In genomic region chr11:65456418-65456817, GRCh38 we compare ENCODE assay signal across 13 cellular contexts. TPM values are rescaled to one million over a fixed set of nuclear protein-coding genes. Genes with fewer than 3 reads are reported as not detected.
DNase-seq lines count a peak whose midpoint lies in the region; ATAC-seq and TF ChIP-seq lines count a peak whose summit lies in the region.
"Had no signal": no experiment of that assay in that cellular context is flagged by ENCODE, and none has a peak within 500 bp of the region (broad histone marks: within the 10 kb centered on the region; RNA-seq: fewer than 3 reads in every experiment).

No MANE protein-coding gene starts in this region.

- in situ Hi-C loops in Panc1 (cut with HindIII; ENCODE audit: low pct_unique_long_range_greater_than_20kb, low sequenced_read_pairs) = no loop called here

- H3K4me3 ChIP-seq in Panc1 (ENCODE audit: low read depth in 2 of 2, low read length in 2 of 2) = peak overlapping the region; percentile 54 to 90
- H3K4me3 ChIP-seq: thoracic aorta had no signal

- no peak for ATAC-seq in Panc1
- ATAC-seq in HG03342 (IDR thresholded peaks at IDR 0.05; ENCODE audit: unreplicated experiment) = no peak
- ATAC-seq in HG02763 (IDR thresholded peaks at IDR 0.05; ENCODE audit: unreplicated experiment) = no peak

- H3K27ac ChIP-seq in Panc1 (ENCODE audit: low read length) = peak overlapping the region; percentile 92
- H3K27ac ChIP-seq: thoracic aorta had no signal

- DNase-seq in activated naive CD4-positive, alpha-beta T cell treated with anti-CD3 and anti-CD28 coated beads, Interleukin-2, amount 10 ng/mL, durations not matched to agents 7 days and 5 days = no peak
- no peak for DNase-seq in activated naive CD4-positive, alpha-beta T cell treated with Interleukin-2 at 50 U/mL for 16 hours
- no peak for DNase-seq in Panc1 (ENCODE audit: low read depth, low spot score)
- peak; percentile 60 for DNase-seq in epidermal melanocyte (ENCODE audit: insufficient read length, low spot score)
- peak; percentile 58 for DNase-seq in superior temporal gyrus (ENCODE audit: extremely low spot score)
- no peak for DNase-seq in NCI-H2107 (lab: John Stamatoyannopoulos, UW)
- DNase-seq: amniotic stem cell, C1 segment of cervical spinal cord, HCEC 1CT, hypothalamus had no signal

- TF ChIP-seq CTCF in Panc1 (IDR thresholded peaks at IDR 0.05) = no peak

- peaks cover 3% of the 10 kb centered on the region for H3K36me3 Mint-ChIP-seq in activated naive CD4-positive, alpha-beta T cell treated with anti-CD3 and anti-CD28 coated beads, Interleukin-2, amount 10 ng/mL, durations not matched to agents 7 days and 5 days

- H3K27ac Mint-ChIP-seq in activated naive CD4-positive, alpha-beta T cell treated with anti-CD3 and anti-CD28 coated beads, Interleukin-2, amount 10 ng/mL, durations not matched to agents 7 days and 5 days = no peak overlapping the region

- H3K36me3 ChIP-seq in Panc1 (ENCODE audit: control insufficient read depth, insufficient read depth, low read length) = no peaks in the 10 kb centered on the region; the same call in 1 of the 2 replicates
- H3K36me3 ChIP-seq: thoracic aorta had no signal

- no peaks in the 10 kb centered on the region for H3K27me3 ChIP-seq in Panc1 (ENCODE audit: control insufficient read depth, insufficient read depth, low read length)

- intact Hi-C loops in Panc1 (cut with micrococcal nuclease; ENCODE audit: unreplicated experiment) = loop anchor here (5.0 kb wide), 1 partner anchor 51 kb away; no protein-coding TSS in a partner anchor

- no TSS peak for BruUV-seq in Panc1 (replicated peaks; lab: Mats Ljungman, UMichigan)

- H3K9me3 Mint-ChIP-seq in activated naive CD4-positive, alpha-beta T cell treated with anti-CD3 and anti-CD28 coated beads, Interleukin-2, amount 10 ng/mL, durations not matched to agents 7 days and 5 days = no peaks in the 10 kb centered on the region

- no peaks in the 10 kb centered on the region for H3K9me3 ChIP-seq in Panc1 (ENCODE audit: control insufficient read depth, insufficient read depth, low read depth, low read length)
- H3K9me3 ChIP-seq: thoracic aorta had no signal

- H3K4me1 Mint-ChIP-seq in activated naive CD4-positive, alpha-beta T cell treated with anti-CD3 and anti-CD28 coated beads, Interleukin-2, amount 10 ng/mL, durations not matched to agents 7 days and 5 days = peaks cover 32% of the 10 kb centered on the region

- H3K27me3 Mint-ChIP-seq in activated naive CD4-positive, alpha-beta T cell treated with anti-CD3 and anti-CD28 coated beads, Interleukin-2, amount 10 ng/mL, durations not matched to agents 7 days and 5 days = peaks cover 8% of the 10 kb centered on the region

- CTCF ChIA-PET in activated naive CD4-positive, alpha-beta T cell treated with anti-CD3 and anti-CD28 coated beads, Interleukin-2, amount 10 ng/mL, durations not matched to agents 7 days and 5 days (lab: Charles Lee) = no interaction called here
- CTCF ChIA-PET in Panc1 (lab: Charles Lee) = no interaction called here

- H3K4me1 ChIP-seq in Panc1 (ENCODE audit: control insufficient read depth, insufficient read depth, low read length) = peaks cover 26% of the 10 kb centered on the region

- POLR2A ChIA-PET in Panc1 (lab: Charles Lee) = interaction anchor here (0.6 to 1.9 kb wide), 3 partner anchors 9 to 61 kb away, joined by 8 to 10 read pairs (median 10); no protein-coding TSS in a partner anchor

- H3K4me3 Mint-ChIP-seq in activated naive CD4-positive, alpha-beta T cell treated with anti-CD3 and anti-CD28 coated beads, Interleukin-2, amount 10 ng/mL, durations not matched to agents 7 days and 5 days = peak overlapping the region; percentile 66

RNA-seq across cellular contexts. Expression of gene NEAT1, which starts 33.8 kb away (rescaled TPM):
- 731 TPM for total RNA-seq in Panc1 (2021; ENCODE audit: unreplicated experiment)
- polyA plus RNA-seq in Panc1 (2012; ENCODE audit: insufficient read length) = 190 TPM

RNA-seq across cellular contexts. Expression of gene MALAT1, which starts 42.4 kb away (rescaled TPM):
- total RNA-seq in Panc1 (2021; ENCODE audit: unreplicated experiment) = 13,645 TPM
- 690 TPM for polyA plus RNA-seq in Panc1 (2012; ENCODE audit: insufficient read length)

Comparison
In these comparisons a context has a peak if more than half of its experiments do, and no peak if none do; other contexts are left out.
1. DNase-seq: peak in epidermal melanocyte (single experiment) and superior temporal gyrus (single experiment); none in activated naive CD4-positive, alpha-beta T cell treated with anti-CD3 and anti-CD28 coated beads, Interleukin-2, amount 10 ng/mL, durations not matched to agents 7 days and 5 days (single experiment), activated naive CD4-positive, alpha-beta T cell treated with Interleukin-2 at 50 U/mL for 16 hours (single experiment), Panc1 (single experiment) and NCI-H2107 (single experiment).